In genomic region chr15:73740152-73741048, GRCh38 we compare ENCODE assay signal across 25 cellular contexts. TPM values are rescaled to one million over a fixed set of nuclear protein-coding genes. Genes with fewer than 3 reads are reported as not detected.
"Had no signal": no experiment of that assay in that cellular context is flagged by ENCODE, and none has a peak within 500 bp of the region (broad histone marks: within the 10 kb centered on the region; RNA-seq: fewer than 3 reads in every experiment).

No MANE protein-coding gene starts in this region.

- H3K9me3 Mint-ChIP-seq: memory B cell; natural killer cell; neural crest cell; stimulated activated memory B cell treated with anti-CD40 and anti-IgM and Interleukin-4, amounts not matched to agents 10 μg/mL and 1 μg/mL and 100 μg/mL, for 72 hours had no signal

- H3K4me3 ChIP-seq: coronary artery, esophagus muscularis mucosa, gastroesophageal sphincter, heart right ventricle, lung, prostate gland, right atrium auricular region, sigmoid colon, suprapubic skin, transverse colon, upper lobe of right lung, uterus had no signal

- H3K4me1 Mint-ChIP-seq: memory B cell; natural killer cell; stimulated activated memory B cell treated with anti-CD40 and anti-IgM and Interleukin-4, amounts not matched to agents 10 μg/mL and 1 μg/mL and 100 μg/mL, for 72 hours had no signal

- H3K36me3 Mint-ChIP-seq: memory B cell; natural killer cell; stimulated activated memory B cell treated with anti-CD40 and anti-IgM and Interleukin-4, amounts not matched to agents 10 μg/mL and 1 μg/mL and 100 μg/mL, for 72 hours had no signal

- H3K27me3 ChIP-seq: right atrium auricular region, transverse colon, upper lobe of right lung, uterus had no signal

- H3K4me1 ChIP-seq: foreskin keratinocyte, prostate gland, upper lobe of right lung, uterus had no signal

- DNase-seq: dermis blood vessel endothelial cell; effector memory CD4-positive, alpha-beta T cell; foreskin keratinocyte; glutamatergic neuron; heart right ventricle; left cardiac atrium; left ventricle myocardium superior; natural killer cell; sigmoid colon; stimulated activated CD4-positive, alpha-beta T cell treated with anti-CD3 and anti-CD28 coated beads, Interleukin-4, amount 100 ng/mL, for 4 hours; stimulated activated naive CD8-positive, alpha-beta T cell treated with anti-CD3 and anti-CD28 coated beads, Interleukin-15, Interleukin-2, amounts not matched to agents 100 U/mL and 50 U/mL, for 24 hours; transverse colon; upper lobe of right lung; uterus had no signal

- H3K27ac Mint-ChIP-seq: memory B cell; natural killer cell; stimulated activated memory B cell treated with anti-CD40 and anti-IgM and Interleukin-4, amounts not matched to agents 10 μg/mL and 1 μg/mL and 100 μg/mL, for 72 hours had no signal

- H3K9me3 ChIP-seq: esophagus muscularis mucosa, gastroesophageal sphincter, heart right ventricle, prostate gland, right atrium auricular region, sigmoid colon, suprapubic skin, transverse colon, upper lobe of right lung, uterus had no signal

- H3K36me3 ChIP-seq: prostate gland, right atrium auricular region, sigmoid colon, suprapubic skin, transverse colon, upper lobe of right lung, uterus had no signal

- ATAC-seq: foreskin keratinocyte; gastroesophageal sphincter; heart right ventricle; left cardiac atrium; natural killer cell; stimulated activated memory B cell treated with anti-CD40 and anti-IgM and Interleukin-4, amounts not matched to agents 10 μg/mL and 1 μg/mL and 100 μg/mL, for 72 hours; stimulated activated naive CD8-positive, alpha-beta T cell treated with anti-CD3 and anti-CD28 coated beads, Interleukin-15, Interleukin-2, amounts not matched to agents 100 U/mL and 50 U/mL, for 24 hours; upper lobe of right lung had no signal

- H3K4me3 Mint-ChIP-seq: memory B cell; natural killer cell; stimulated activated memory B cell treated with anti-CD40 and anti-IgM and Interleukin-4, amounts not matched to agents 10 μg/mL and 1 μg/mL and 100 μg/mL, for 72 hours had no signal

- H3K27ac ChIP-seq: coronary artery, esophagus muscularis mucosa, foreskin keratinocyte, gastroesophageal sphincter, heart right ventricle, prostate gland, right atrium auricular region, sigmoid colon, suprapubic skin, transverse colon, upper lobe of right lung, uterus had no signal

RNA-seq across cellular contexts. Expression of gene INSYN1, which starts 12.8 kb away (rescaled TPM):
- total RNA-seq: dermis blood vessel endothelial cell, mononuclear cell, natural killer cell had no signal

RNA-seq across cellular contexts. Expression of gene CD276, which starts 56.2 kb away (rescaled TPM):
- total RNA-seq: natural killer cell had no signal
